8 cellular contexts compared by ENCODE assay signal in genomic region chr5:73497537-73498056, GRCh38. TPM values are rescaled to one million over a fixed set of nuclear protein-coding genes. Genes with fewer than 3 reads are reported as not detected.
DNase-seq lines count a peak whose midpoint lies in the region; ATAC-seq and TF ChIP-seq lines count a peak whose summit lies in the region.

No MANE protein-coding gene starts in this region.

- no peaks in the 10 kb centered on the region for H3K9me3 ChIP-seq in CD4-positive, alpha-beta T cell (ENCODE audit: control insufficient read depth, low read length)
- H3K9me3 ChIP-seq in Loucy (ENCODE audit: insufficient read depth, low read depth, low read length) (no peaks in the 10 kb centered on the region), muscle layer of duodenum (ENCODE audit: control insufficient read depth in 1 of 2, low read length in 2 of 2) (no peaks in the 10 kb centered on the region)

- H3K27me3 Mint-ChIP-seq in CD4-positive, alpha-beta T cell, result peaks cover 19% of the 10 kb centered on the region

- CTCF ChIA-PET in CD4-positive, alpha-beta T cell (lab: Charles Lee), result no interaction called here

- no peaks in the 10 kb centered on the region for H3K9me2 ChIP-seq in Loucy (replicated peaks; ENCODE audit: low read depth, low read length)

- peak overlapping the region; percentile 83 for H3K4me3 ChIP-seq in Loucy (ENCODE audit: low read length, poor library complexity, severe bottlenecking)
- peak overlapping the region; percentile 82 to 96 for H3K4me3 ChIP-seq in muscle layer of duodenum (ENCODE audit: low read depth in 1 of 2, low read length in 2 of 2)

- peaks cover 41% of the 10 kb centered on the region for H4K20me1 ChIP-seq in Loucy (ENCODE audit: insufficient read depth, low read length, poor library complexity, severe bottlenecking)

- H3K79me2 ChIP-seq in Loucy (ENCODE audit: insufficient read depth, low read length), result peaks cover 52% of the 10 kb centered on the region

- H3F3A ChIP-seq in Loucy (ENCODE audit: low read depth), result no peaks in the 10 kb centered on the region

- peaks cover 44% of the 10 kb centered on the region for H3K4me1 Mint-ChIP-seq in CD4-positive, alpha-beta T cell (ENCODE audit: low read depth)

- H3K4me2 ChIP-seq in Loucy (ENCODE audit: low read depth, low read length, poor library complexity, severe bottlenecking), result peak overlapping the region; percentile 84

- H3K9me3 Mint-ChIP-seq in CD4-positive, alpha-beta T cell, result no peaks in the 10 kb centered on the region

- H3K27me3 ChIP-seq in CD4-positive, alpha-beta T cell (ENCODE audit: control insufficient read depth, insufficient read depth, low read length), result no peaks in the 10 kb centered on the region
- H3K27me3 ChIP-seq in Loucy (ENCODE audit: insufficient read depth, low read length, poor library complexity, severe bottlenecking), result peaks cover 11% of the 10 kb centered on the region
- no peaks in the 10 kb centered on the region for H3K27me3 ChIP-seq in muscle layer of duodenum (ENCODE audit: low read depth, low read length)

- peaks cover 47% of the 10 kb centered on the region for H3K36me3 Mint-ChIP-seq in CD4-positive, alpha-beta T cell (ENCODE audit: low read depth)

- H3K27ac ChIP-seq in CD4-positive, alpha-beta T cell (ENCODE audit: low read depth, low read length), result peak overlapping the region; percentile 97
- peak overlapping the region; percentile 97 for H3K27ac ChIP-seq in muscle layer of duodenum (ENCODE audit: low read length)

- POLR2A ChIA-PET in CD4-positive, alpha-beta T cell (lab: Charles Lee), result interaction anchor here (1.0 to 2.5 kb wide), 12 partner anchors 10 to 1739 kb away, joined by 3 to 22 read pairs (median 4); partner anchors contain the start of genes ANKRA2, ANKRD31, GFM2 and MRPS27

- H2AFZ ChIP-seq in Loucy (ENCODE audit: low read length), result peak overlapping the region; percentile 62

- TF ChIP-seq CTCF in CD4-positive, alpha-beta T cell (IDR thresholded peaks at IDR 0.05), result no peak
- TF ChIP-seq CTCF in Loucy (conservative IDR thresholded peaks at IDR 0.05; ENCODE audit: low read length), result no peak

- peak overlapping the region; percentile 99 for H3K4me3 Mint-ChIP-seq in CD4-positive, alpha-beta T cell

- no peak for DNase-seq in CD4-positive, alpha-beta T cell
- DNase-seq in cerebellar cortex (ENCODE audit: low spot score), result peak; percentile 26
- no peak for DNase-seq in cortex of kidney (lab: John Stamatoyannopoulos, UW)
- no peak for DNase-seq in NCI-H2029 (lab: John Stamatoyannopoulos, UW)

- ATAC-seq in CD4-positive, alpha-beta T cell (ENCODE audit: poor library complexity), result no peak
- ATAC-seq in GM21423 (IDR thresholded peaks at IDR 0.05; ENCODE audit: unreplicated experiment) (no peak), HG03565 (IDR thresholded peaks at IDR 0.05; ENCODE audit: unreplicated experiment) (no peak)

- H3K9ac ChIP-seq in Loucy (ENCODE audit: low read depth, low read length, poor library complexity, severe bottlenecking), result peak overlapping the region; percentile 92

- H3K4me1 ChIP-seq in Loucy (ENCODE audit: insufficient read depth, low read length, poor library complexity, severe bottlenecking) (peaks cover 31% of the 10 kb centered on the region), muscle layer of duodenum (ENCODE audit: control insufficient read depth in 1 of 2, insufficient read depth in 2 of 2, low read length in 2 of 2) (peaks cover 12 to 21% of the 10 kb centered on the region in 2 donors)

- intact Hi-C loops in CD4-positive, alpha-beta T cell (cut with DNase I, micrococcal nuclease), result loop anchor here (2.0 to 10.0 kb wide), 4 partner anchors 45 to 1175 kb away; partner anchors contain the start of genes MRPS27 (in 1 of the 2), PTCD2 (in 1 of the 2) and TNPO1 (in 1 of the 2)

- H3K27ac Mint-ChIP-seq in CD4-positive, alpha-beta T cell, result peak overlapping the region; percentile 100

- peaks cover 10% of the 10 kb centered on the region for H3K36me3 ChIP-seq in Loucy (ENCODE audit: insufficient read depth, low read length)
- peaks cover 14 to 17% of the 10 kb centered on the region in 2 donors for H3K36me3 ChIP-seq in muscle layer of duodenum (ENCODE audit: control insufficient read depth in 1 of 2, insufficient read depth in 2 of 2, low read length in 2 of 2)

RNA-seq across cellular contexts. Expression of gene BTF3, which starts 0.6 kb away (rescaled TPM):
- total RNA-seq in CD4-positive, alpha-beta T cell, result 100 to 1,000 TPM; 756 to 769 TPM

RNA-seq across cellular contexts. Expression of gene FOXD1, which starts 49.0 kb away (rescaled TPM):
- total RNA-seq in CD4-positive, alpha-beta T cell, result not detected
